ENCODE assay signal across 18 cellular contexts in genomic region chr17:69061901-69062556, GRCh38. TPM values are rescaled to one million over a fixed set of nuclear protein-coding genes. Genes with fewer than 3 reads are reported as not detected.
"Had no signal": no experiment of that assay in that cellular context is flagged by ENCODE, and none has a peak within 500 bp of the region (broad histone marks: within the 10 kb centered on the region; RNA-seq: fewer than 3 reads in every experiment).

No MANE protein-coding gene starts in this region.

- DNase-seq: activated CD4-positive, alpha-beta memory T cell treated with anti-CD3 and anti-CD28 coated beads for 36 hours; activated CD8-positive, alpha-beta memory T cell treated with anti-CD3 and anti-CD28 coated beads, Interleukin-2, amount 10 ng/mL, durations not matched to agents 7 days and 5 days; activated naive CD4-positive, alpha-beta T cell treated with anti-CD3 and anti-CD28 coated beads, Interleukin-2, amount 10 ng/mL, durations not matched to agents 7 days and 5 days; activated T-cell treated with anti-CD3 and anti-CD28 coated beads, Interleukin-2, amount 50 U/mL, for 24 hours; foreskin keratinocyte; glutamatergic neuron; immature natural killer cell; naive thymus-derived CD8-positive, alpha-beta T cell; right cardiac atrium; stimulated activated CD4-positive, alpha-beta T cell treated with anti-CD3 and anti-CD28 coated beads, Interleukin-4, amount 100 ng/mL, for 4 hours; stimulated activated CD8-positive, alpha-beta memory T cell treated with anti-CD3 and anti-CD28 coated beads, Interleukin-4, amount 100 ng/mL, for 48 hours; stimulated activated naive CD4-positive, alpha-beta T cell treated with Interleukin-2 at 50 U/mL for 16 hours; substantia nigra; T-helper 17 cell; WERI-Rb-1 had no signal

- H3K9me3 ChIP-seq: neutrophil had no signal

- H3K27me3 ChIP-seq: cardiac muscle cell, foreskin keratinocyte, neutrophil had no signal

- H3K4me1 ChIP-seq: foreskin keratinocyte had no signal

- ATAC-seq: activated CD8-positive, alpha-beta memory T cell treated with anti-CD3 and anti-CD28 coated beads, Interleukin-2, amount 10 ng/mL, durations not matched to agents 7 days and 5 days; foreskin keratinocyte; naive thymus-derived CD8-positive, alpha-beta T cell; right cardiac atrium; T-helper 17 cell had no signal

- H3K36me3 ChIP-seq: cardiac muscle cell, neutrophil, WERI-Rb-1 had no signal

- H3K4me3 ChIP-seq: cardiac muscle cell, smooth muscle cell had no signal

- H3K27ac ChIP-seq: cardiac muscle cell, foreskin keratinocyte, neutrophil, WERI-Rb-1 had no signal

RNA-seq across cellular contexts. Expression of gene ABCA9, which starts 1.3 kb away (rescaled TPM):
- total RNA-seq: activated CD4-positive, alpha-beta memory T cell treated with anti-CD3 and anti-CD28 coated beads for 36 hours; activated CD8-positive, alpha-beta memory T cell treated with anti-CD3 and anti-CD28 coated beads, Interleukin-2, amount 10 ng/mL, durations not matched to agents 7 days and 5 days; foreskin keratinocyte; smooth muscle cell had no signal
- polyA plus RNA-seq: cardiac muscle cell; foreskin keratinocyte; naive thymus-derived CD8-positive, alpha-beta T cell; smooth muscle cell had no signal
